8 cellular contexts compared by ENCODE assay signal in the genomic region with DNA sequence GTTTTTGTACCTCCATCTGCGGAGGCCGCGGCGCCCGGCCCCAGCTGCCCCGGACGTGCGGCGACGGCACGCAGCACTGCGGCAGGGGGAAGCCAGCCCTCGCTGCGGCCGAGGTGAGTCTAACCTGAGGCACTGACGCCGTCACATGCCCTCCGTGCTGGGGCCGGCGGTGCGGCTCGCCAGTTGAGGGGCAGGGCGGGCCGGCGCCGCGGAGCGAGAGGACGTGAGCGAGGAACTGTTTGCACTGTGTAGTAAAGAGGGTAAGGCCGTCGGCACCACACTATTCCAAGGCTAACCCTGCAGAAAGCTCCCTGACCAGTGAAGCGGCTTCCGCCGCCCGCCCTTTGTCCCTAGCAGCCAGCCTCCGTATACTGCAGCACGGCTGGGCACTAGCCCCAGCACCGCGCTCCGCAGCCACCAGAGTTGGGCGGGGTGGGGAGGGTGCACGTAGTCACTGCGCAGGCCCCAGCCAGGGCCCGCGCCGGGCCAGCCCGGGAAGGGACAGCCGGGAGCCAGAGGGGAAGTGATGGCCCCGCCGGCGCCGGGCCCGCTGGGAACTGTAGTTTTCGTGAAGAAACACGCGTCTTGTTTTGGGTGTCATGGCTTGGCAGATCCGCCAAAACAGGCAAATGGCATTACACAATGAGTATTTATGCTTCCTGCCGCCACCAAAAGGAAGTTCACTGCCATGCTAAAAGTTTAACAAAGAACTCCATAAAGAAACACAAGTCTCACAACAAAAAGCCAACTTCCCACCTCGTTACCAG. TPM values are rescaled to one million over a fixed set of nuclear protein-coding genes. Genes with fewer than 3 reads are reported as not detected.
A peak's percentile ranks its signal among the peaks of the same experiment; 100 is the strongest.
DNase-seq lines count a peak whose midpoint lies in the region; ATAC-seq and TF ChIP-seq lines count a peak whose summit lies in the region.

No MANE protein-coding gene starts in this region.

- peak overlapping the region; percentile 92 for H4K8ac ChIP-seq in mesenchymal stem cell (ENCODE audit: low read length)

- peak overlapping the region; percentile 69 to 100 for H3K23ac ChIP-seq in mesenchymal stem cell (ENCODE audit: low read length in 2 of 2)

- peak overlapping the region; percentile 95 to 96 for H3K27ac Mint-ChIP-seq in effector memory CD8-positive, alpha-beta T cell

- H3K4me2 ChIP-seq in mesenchymal stem cell (ENCODE audit: low read length, poor library complexity, severe bottlenecking): peak overlapping the region; percentile 92

- H2AK5ac ChIP-seq in mesenchymal stem cell (ENCODE audit: low read length, severe bottlenecking): peak overlapping the region; percentile 45

- 1% methylated on average over 60 of the region's 60 CpGs for WGBS in mesenchymal stem cell

- H3K14ac ChIP-seq in mesenchymal stem cell (ENCODE audit: low read length in 2 of 2): peak overlapping the region; percentile 66 to 100

- H3K27me3 Mint-ChIP-seq in effector memory CD8-positive, alpha-beta T cell: no peaks in the 10 kb centered on the region

- ATAC-seq in effector memory CD8-positive, alpha-beta T cell (replicated peaks): peak; percentile 61

- peak overlapping the region; percentile 79 to 96 for H3K4me3 Mint-ChIP-seq in effector memory CD8-positive, alpha-beta T cell

- peaks cover 47 to 62% of the 10 kb centered on the region in 2 donors for H3K4me1 Mint-ChIP-seq in effector memory CD8-positive, alpha-beta T cell (ENCODE audit: low read depth in 2 of 2)

- H3K79me1 ChIP-seq in mesenchymal stem cell (replicated peaks; ENCODE audit: low read length, poor library complexity, severe bottlenecking): peaks cover 13% of the 10 kb centered on the region

- DNase-seq in COLO668 (lab: John Stamatoyannopoulos, UW; ENCODE audit: unreplicated experiment) (peak; percentile 94), GM20000 (ENCODE audit: low spot score) (peak; percentile 93), HT-29 (ENCODE audit: low spot score) (peak; percentile 99), mesenchymal stem cell (peak; percentile 98)
- DNase-seq in NK-92 treated with Interleukin-12 subunit alpha and Interleukin-12 subunit beta, amount 100 ng/mL, for 24 hours (lab: John Stamatoyannopoulos, UW): peak; percentile 94
- DNase-seq in activated CD8-positive, alpha-beta memory T cell treated with anti-CD3 and anti-CD28 coated beads for 4 hours (ENCODE audit: low read depth in 2 of 2): peak; percentile 75 to 88
- DNase-seq in effector memory CD8-positive, alpha-beta T cell: peak; percentile 90 to 91 (median 91)
- peak; percentile 91 for DNase-seq in stimulated activated CD8-positive, alpha-beta memory T cell treated with anti-CD3 and anti-CD28 coated beads, Interleukin-12 subunit alpha, Interleukin-12 subunit beta, amount 100 ng/mL, for 1 hour (ENCODE audit: low read depth)

- peak overlapping the region; percentile 95 for H3K27ac ChIP-seq in mesenchymal stem cell (ENCODE audit: low read length, poor library complexity, severe bottlenecking)

- peak overlapping the region; percentile 39 for H2BK120ac ChIP-seq in mesenchymal stem cell (ENCODE audit: low read depth, low read length)

- peak overlapping the region; percentile 11 for H2BK5ac ChIP-seq in mesenchymal stem cell (ENCODE audit: low read depth, low read length, poor library complexity, severe bottlenecking)

- H2AFZ ChIP-seq in mesenchymal stem cell (ENCODE audit: low read depth, low read length): peak overlapping the region; percentile 100

- H3K4me3 ChIP-seq in mesenchymal stem cell (ENCODE audit: insufficient read depth in 1 of 2, low read depth in 1 of 2, low read length in 2 of 2): peak overlapping the region; percentile 86 to 99

- no peaks in the 10 kb centered on the region for H3K9me3 Mint-ChIP-seq in effector memory CD8-positive, alpha-beta T cell

- H2BK15ac ChIP-seq in mesenchymal stem cell (ENCODE audit: low read depth, poor library complexity, severe bottlenecking): peak overlapping the region; percentile 71

- H3K27me3 ChIP-seq in mesenchymal stem cell (ENCODE audit: control insufficient read depth in 1 of 2, insufficient read depth in 1 of 2, low read length in 2 of 2): no peaks in the 10 kb centered on the region

- peaks cover 16% of the 10 kb centered on the region for H3K4me1 ChIP-seq in mesenchymal stem cell (ENCODE audit: control insufficient read depth, insufficient read depth, low read depth, low read length)

- H2BK12ac ChIP-seq in mesenchymal stem cell (ENCODE audit: low read length in 2 of 2): peak overlapping the region in 1 of 2 experiments; percentile 99

- peak overlapping the region; percentile 82 to 100 for H3K4ac ChIP-seq in mesenchymal stem cell (ENCODE audit: low read depth in 1 of 2, low read length in 2 of 2)

- peaks cover 3 to 7% of the 10 kb centered on the region in 2 experiments for H3K36me3 ChIP-seq in mesenchymal stem cell (ENCODE audit: control insufficient read depth in 1 of 2, insufficient read depth in 2 of 2, low read depth in 1 of 2, low read length in 2 of 2)

- no peaks in the 10 kb centered on the region for H3K9me3 ChIP-seq in mesenchymal stem cell (ENCODE audit: control insufficient read depth, low read length)

- no peak for TF ChIP-seq CTCF in GM20000 (IDR thresholded peaks at IDR 0.05; ENCODE audit: extremely low read depth, missing control alignments)

- peak overlapping the region; percentile 89 for H4K91ac ChIP-seq in mesenchymal stem cell (ENCODE audit: low read length)

- peak overlapping the region; percentile 95 to 100 for H3K18ac ChIP-seq in mesenchymal stem cell (ENCODE audit: low read depth in 1 of 2, low read length in 2 of 2)

- H3K9ac ChIP-seq in mesenchymal stem cell (ENCODE audit: low read length): peak overlapping the region; percentile 88

- H3K36me3 Mint-ChIP-seq in effector memory CD8-positive, alpha-beta T cell (ENCODE audit: insufficient read depth): peaks cover 47% of the 10 kb centered on the region

RNA-seq across cellular contexts. Expression of gene KANSL1, which starts 0.6 kb away (rescaled TPM):
- total RNA-seq in HT-29 (2014; rRNA removed; shearing (Covaris generic)): 32.4 and 37.4 TPM in 2 replicates
- polyA plus RNA-seq in mesenchymal stem cell (2013, experiment 1 of 2): 20.1 TPM
- polyA plus RNA-seq in mesenchymal stem cell (2013, experiment 2 of 2): 20.0 TPM

Comparison
In these comparisons a context has a peak if more than half of its experiments do, and no peak if none do; other contexts are left out.
1. Peak in every context shown above with its lines: DNase-seq, ATAC-seq, H3K4me3 ChIP-seq and H3K27ac ChIP-seq.